Comparison of ENCODE assay signal across 8 cellular contexts in the genomic region with DNA sequence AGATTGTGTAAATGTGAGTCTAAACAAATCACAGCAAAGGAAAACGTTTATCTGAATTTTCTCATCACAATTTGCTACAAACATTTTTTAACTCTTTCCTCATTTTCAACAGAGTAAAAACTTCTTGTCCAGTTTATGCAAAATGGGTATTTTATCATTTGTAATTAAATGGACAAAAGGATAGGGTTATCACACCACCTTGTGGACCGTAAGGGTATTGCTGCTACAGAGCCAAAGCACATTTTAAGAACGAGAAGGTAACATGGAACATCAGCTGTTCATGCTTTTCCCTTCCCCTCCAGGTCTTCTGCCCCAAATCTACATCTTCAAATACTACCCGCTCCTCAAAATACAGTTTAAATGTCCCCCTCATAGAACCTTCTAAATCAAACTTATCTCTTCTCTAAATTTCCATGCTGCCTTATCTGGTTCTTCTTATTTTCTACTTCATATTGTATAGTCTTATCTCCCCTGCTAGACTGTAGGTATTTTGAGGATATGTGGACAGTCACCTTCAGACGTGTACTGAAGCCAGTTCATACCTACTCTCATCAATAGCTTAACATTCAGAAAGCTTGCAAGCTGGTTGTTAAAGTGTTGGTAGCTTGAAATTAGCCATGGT.
DNase-seq lines count a peak whose midpoint lies in the region; ATAC-seq, FAIRE-seq and TF ChIP-seq lines count a peak whose summit lies in the region.

No MANE protein-coding gene starts in this region.

- DNase-seq in NCI-H2029 treated with DMSO at 0.1 percent for 48 hours (lab: John Stamatoyannopoulos, UW) (peak; percentile 7), NCI-H2029 (lab: John Stamatoyannopoulos, UW) (no peak), GM19239 (ENCODE audit: insufficient read length, low spot score) (peak; percentile 9), RKO (ENCODE audit: low spot score) (peak; percentile 62), choroid plexus epithelial cell (ENCODE audit: low read depth) (peak; percentile 74), medulla oblongata (ENCODE audit: extremely low spot score) (peak; percentile 60), GF-D8 (lab: John Stamatoyannopoulos, UW) (no peak)

- peak; percentile 98 for FAIRE-seq in GM19239 (lab: Jason Lieb, UNC)

- H3K4me3 ChIP-seq in choroid plexus epithelial cell (ENCODE audit: low read depth, low read length), result no peak overlapping the region

- ATAC-seq in HG03378 (IDR thresholded peaks at IDR 0.05; ENCODE audit: unreplicated experiment), result peak; percentile 81

- TF ChIP-seq CTCF in choroid plexus epithelial cell (conservative IDR thresholded peaks at IDR 0.05; ENCODE audit: low read depth, low read length), result peak; percentile 84

Comparison
In these comparisons a context has a peak if more than half of its experiments do, and no peak if none do; other contexts are left out.
1. DNase-seq: peak in NCI-H2029 treated with DMSO at 0.1 percent for 48 hours (single experiment), GM19239 (single experiment), RKO (single experiment), choroid plexus epithelial cell (single experiment) and medulla oblongata (single experiment); none in NCI-H2029 (single experiment) and GF-D8 (single experiment).